In the genomic region with DNA sequence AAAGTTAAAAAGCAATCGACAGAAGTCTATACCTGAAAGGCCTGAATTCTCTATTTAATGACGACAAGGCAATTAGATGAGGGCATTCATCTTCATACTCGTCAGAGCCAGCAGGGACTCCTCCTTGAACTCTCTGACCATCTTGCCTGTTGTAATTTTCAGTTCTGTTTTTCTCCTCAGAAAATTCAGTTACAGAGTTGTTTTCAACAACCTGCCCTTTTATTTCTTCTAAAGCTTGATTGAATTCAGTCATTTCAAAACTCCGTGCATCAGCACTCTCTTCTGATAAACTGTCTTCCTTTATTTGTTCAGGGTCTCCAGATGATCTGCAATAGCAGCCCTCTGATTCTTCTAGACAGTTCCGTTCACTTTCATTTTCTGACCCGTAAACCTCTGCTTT, we compare ENCODE assay signal across 10 cellular contexts. TPM values are rescaled to one million over a fixed set of nuclear protein-coding genes. Genes with fewer than 3 reads are reported as not detected.
DNase-seq lines count a peak whose midpoint lies in the region; ATAC-seq and TF ChIP-seq lines count a peak whose summit lies in the region.
"Had no signal": no experiment of that assay in that cellular context is flagged by ENCODE, and none has a peak within 500 bp of the region (broad histone marks: within the 10 kb centered on the region; RNA-seq: fewer than 3 reads in every experiment).

No MANE protein-coding gene starts in this region.

- H3K27ac Mint-ChIP-seq in activated CD4-positive, alpha-beta T cell treated with anti-CD3 and anti-CD28 coated beads, Interleukin-2, amount 10 ng/mL, durations not matched to agents 7 days and 5 days: peak overlapping the region; percentile 61
- peak overlapping the region; percentile 87 to 93 (median 89) for H3K27ac Mint-ChIP-seq in IgD-negative memory B cell
- H3K27ac Mint-ChIP-seq: H9 had no signal

- H3K9ac ChIP-seq in smooth muscle cell (ENCODE audit: low read depth): no peak overlapping the region

- H3K79me2 ChIP-seq in smooth muscle cell (ENCODE audit: low read depth): no peaks in the 10 kb centered on the region

- H3K27me3 ChIP-seq in muscle layer of duodenum (ENCODE audit: low read depth, low read length) (no peaks in the 10 kb centered on the region), SJCRH30 (no peaks in the 10 kb centered on the region), smooth muscle cell (ENCODE audit: low read depth) (no peaks in the 10 kb centered on the region)

- CTCF ChIA-PET in activated CD4-positive, alpha-beta T cell treated with anti-CD3 and anti-CD28 coated beads, Interleukin-2, amount 10 ng/mL, durations not matched to agents 7 days and 5 days (lab: Charles Lee): interaction anchor here (0.5 to 2.1 kb wide), 5 partner anchors 10 to 562 kb away, joined by 3 to 6 read pairs (median 3); no protein-coding TSS in a partner anchor

- POLR2A ChIA-PET in activated CD4-positive, alpha-beta T cell treated with anti-CD3 and anti-CD28 coated beads, Interleukin-2, amount 10 ng/mL, durations not matched to agents 7 days and 5 days (lab: Charles Lee): no interaction called here

- no peak overlapping the region for H3K4me3 ChIP-seq in muscle layer of duodenum (ENCODE audit: low read depth in 1 of 2, low read length in 2 of 2)
- H3K4me3 ChIP-seq in SJCRH30: no peak overlapping the region
- no peak overlapping the region for H3K4me3 ChIP-seq in smooth muscle cell

- peak; percentile 55 for ATAC-seq in GM21737 (IDR thresholded peaks at IDR 0.05; ENCODE audit: unreplicated experiment)

- H3K27me3 Mint-ChIP-seq in activated CD4-positive, alpha-beta T cell treated with anti-CD3 and anti-CD28 coated beads, Interleukin-2, amount 10 ng/mL, durations not matched to agents 7 days and 5 days: no peaks in the 10 kb centered on the region
- no peaks in the 10 kb centered on the region for H3K27me3 Mint-ChIP-seq in IgD-negative memory B cell

- H3K36me3 ChIP-seq in muscle layer of duodenum (ENCODE audit: control insufficient read depth in 1 of 2, insufficient read depth in 2 of 2, low read length in 2 of 2) (peaks cover 42 to 50% of the 10 kb centered on the region in 2 donors), SJCRH30 (peaks cover 78% of the 10 kb centered on the region), smooth muscle cell (ENCODE audit: low read depth) (peaks cover 21% of the 10 kb centered on the region)

- H3K4me2 ChIP-seq in smooth muscle cell: no peak overlapping the region

- H3K4me1 Mint-ChIP-seq in activated CD4-positive, alpha-beta T cell treated with anti-CD3 and anti-CD28 coated beads, Interleukin-2, amount 10 ng/mL, durations not matched to agents 7 days and 5 days: peaks cover 21% of the 10 kb centered on the region
- peaks cover 5 to 8% (median 7%) of the 10 kb centered on the region in 3 donors for H3K4me1 Mint-ChIP-seq in IgD-negative memory B cell
- H3K4me1 Mint-ChIP-seq: H9 had no signal

- 89% methylated on average over 6 of the region's 6 CpGs for WGBS in smooth muscle cell (ENCODE audit: low lambda C conversion rate)

- H3K36me3 Mint-ChIP-seq in activated CD4-positive, alpha-beta T cell treated with anti-CD3 and anti-CD28 coated beads, Interleukin-2, amount 10 ng/mL, durations not matched to agents 7 days and 5 days (ENCODE audit: low read depth): peaks cover 40% of the 10 kb centered on the region
- H3K36me3 Mint-ChIP-seq in IgD-negative memory B cell: peaks cover 3% of the 10 kb centered on the region

- peaks cover 12% of the 10 kb centered on the region for H3F3A ChIP-seq in smooth muscle cell (ENCODE audit: low read depth)

- H3K9me3 ChIP-seq in muscle layer of duodenum (ENCODE audit: control insufficient read depth in 1 of 2, low read length in 2 of 2) (no peaks in the 10 kb centered on the region), SJCRH30 (replicated peaks) (no peaks in the 10 kb centered on the region), smooth muscle cell (replicated peaks; ENCODE audit: low read depth) (no peaks in the 10 kb centered on the region)

- H3K9me3 Mint-ChIP-seq in activated CD4-positive, alpha-beta T cell treated with anti-CD3 and anti-CD28 coated beads, Interleukin-2, amount 10 ng/mL, durations not matched to agents 7 days and 5 days: no peaks in the 10 kb centered on the region
- no peaks in the 10 kb centered on the region for H3K9me3 Mint-ChIP-seq in IgD-negative memory B cell
- H3K9me3 Mint-ChIP-seq: H9 had no signal

- H3K4me1 ChIP-seq in muscle layer of duodenum (ENCODE audit: control insufficient read depth in 1 of 2, insufficient read depth in 2 of 2, low read length in 2 of 2) (no peaks in the 10 kb centered on the region), SJCRH30 (no peaks in the 10 kb centered on the region), smooth muscle cell (ENCODE audit: low read depth) (no peaks in the 10 kb centered on the region)

- H4K20me1 ChIP-seq in smooth muscle cell (ENCODE audit: low read depth): peaks cover 4% of the 10 kb centered on the region

- H3K27ac ChIP-seq in muscle layer of duodenum (ENCODE audit: low read length): peak overlapping the region; percentile 67
- no peak overlapping the region for H3K27ac ChIP-seq in SJCRH30
- no peak overlapping the region for H3K27ac ChIP-seq in smooth muscle cell (ENCODE audit: low read depth)

- no peak for DNase-seq in activated CD4-positive, alpha-beta T cell treated with anti-CD3 and anti-CD28 coated beads, Interleukin-2, amount 10 ng/mL, durations not matched to agents 7 days and 5 days
- no peak for DNase-seq in activated CD4-positive, alpha-beta T cell treated with anti-CD3 and anti-CD28 coated beads, Interleukin-2, amount 50 U/mL, for 1 hour
- DNase-seq in SJCRH30 (no peak), smooth muscle cell (lab: John Stamatoyannopoulos, UW; ENCODE audit: unreplicated experiment) (no peak)
- no peak for DNase-seq in central memory CD4-positive, alpha-beta T cell
- DNase-seq: H9 had no signal

- H2AFZ ChIP-seq in smooth muscle cell (ENCODE audit: low read depth): no peak overlapping the region

- peak overlapping the region; percentile 26 for H3K4me3 Mint-ChIP-seq in activated CD4-positive, alpha-beta T cell treated with anti-CD3 and anti-CD28 coated beads, Interleukin-2, amount 10 ng/mL, durations not matched to agents 7 days and 5 days
- peak overlapping the region; percentile 38 to 91 (median 64) for H3K4me3 Mint-ChIP-seq in IgD-negative memory B cell
- H3K4me3 Mint-ChIP-seq: H9 had no signal

- no peak for TF ChIP-seq CTCF in smooth muscle cell (IDR thresholded peaks at IDR 0.05; ENCODE audit: borderline replicate concordance, insufficient read depth, poor library complexity, severe bottlenecking)

RNA-seq across cellular contexts. Expression of a gene that starts 15.6 kb away (rescaled TPM):
- total RNA-seq in activated CD4-positive, alpha-beta T cell treated with anti-CD3 and anti-CD28 coated beads, Interleukin-2, amount 10 ng/mL, durations not matched to agents 7 days and 5 days: 10 to 100 TPM; 22.7 to 25.2 TPM
- polyA plus RNA-seq in IgD-negative memory B cell: 19.3 TPM
- 47.2 and 53.5 TPM in 2 replicates for total RNA-seq in SJCRH30 (2014; rRNA removed; shearing (Covaris generic))
- total RNA-seq in smooth muscle cell: 34.3 and 52.9 TPM in 2 replicates
- 45.6 and 47.4 TPM in 2 replicates for polyA plus RNA-seq in smooth muscle cell

RNA-seq across cellular contexts. Expression of a gene that starts 25.0 kb away (rescaled TPM):
- total RNA-seq in activated CD4-positive, alpha-beta T cell treated with anti-CD3 and anti-CD28 coated beads, Interleukin-2, amount 10 ng/mL, durations not matched to agents 7 days and 5 days: not detected
- 0.10 TPM for polyA plus RNA-seq in IgD-negative memory B cell
- 0.04 and 0.15 TPM in 2 replicates for total RNA-seq in SJCRH30 (2014; rRNA removed; shearing (Covaris generic))
- total RNA-seq in smooth muscle cell: 21.8 and 27.4 TPM in 2 replicates
- polyA plus RNA-seq in smooth muscle cell: 11.8 and 20.1 TPM in 2 replicates
- polyA plus RNA-seq: esophagus had no signal

Comparison
In these comparisons a context has a peak if more than half of its experiments do, and no peak if none do; other contexts are left out.
1. RNA of a gene that starts 25.0 kb away (total RNA-seq): 21.8 to 27.4 TPM in smooth muscle cell; 0.04 to 0.15 TPM in SJCRH30 and not detected in activated CD4-positive, alpha-beta T cell treated with anti-CD3 and anti-CD28 coated beads, Interleukin-2, amount 10 ng/mL, durations not matched to agents 7 days and 5 days; every median in the first group is over 10 times any median in the second.